ENCODE assay signal across 19 cellular contexts in genomic region chr7:149430197-149430596, GRCh38. TPM values are rescaled to one million over a fixed set of nuclear protein-coding genes. Genes with fewer than 3 reads are reported as not detected.
DNase-seq lines count a peak whose midpoint lies in the region; ATAC-seq, FAIRE-seq and TF ChIP-seq lines count a peak whose summit lies in the region.
"Had no signal": no experiment of that assay in that cellular context is flagged by ENCODE, and none has a peak within 500 bp of the region (broad histone marks: within the 10 kb centered on the region; RNA-seq: fewer than 3 reads in every experiment).

No MANE protein-coding gene starts in this region.

- TF ChIP-seq CTCF in OCI-LY3 (IDR thresholded peaks at IDR 0.05; ENCODE audit: low read depth, low read length) (no peak), GM12878 (IDR thresholded peaks at IDR 0.05 in 2 of 3, conservative IDR thresholded peaks at IDR 0.05 in 1 of 3; ENCODE audit: control insufficient read depth in 2 of 3, extremely low read depth in 1 of 3, insufficient read depth in 1 of 3, low read depth in 3 of 3, low read length in 3 of 3) (no peak), dorsolateral prefrontal cortex (IDR thresholded peaks at IDR 0.05 in 54 of 56, conservative IDR thresholded peaks at IDR 0.05 in 2 of 56; ENCODE audit: low read depth in 1 of 56, partially characterized antibody in 56 of 56) (no peak)

- H3K4me1 ChIP-seq in OCI-LY3 (ENCODE audit: low read length): peaks cover 14% of the 10 kb centered on the region
- H3K4me1 ChIP-seq in GM12878 (ENCODE audit: control insufficient read depth, insufficient read depth, low read length): no peaks in the 10 kb centered on the region
- H3K4me1 ChIP-seq: Peyer's patch had no signal

- no peak for TF ChIP-seq EP300 in GM12878 (IDR thresholded peaks at IDR 0.05; ENCODE audit: borderline replicate concordance in 1 of 2, control insufficient read depth in 1 of 2, low read depth in 2 of 2, low read length in 2 of 2)

- peaks cover 48% of the 10 kb centered on the region for H3K36me3 Mint-ChIP-seq in activated CD4-positive, alpha-beta T cell treated with anti-CD3 and anti-CD28 coated beads, Interleukin-2, amount 10 ng/mL, durations not matched to agents 7 days and 5 days (ENCODE audit: low read depth)
- H3K36me3 Mint-ChIP-seq in activated CD4-positive, alpha-beta T cell treated with anti-CD3 and anti-CD28 coated beads for 36 hours (ENCODE audit: low read depth): peaks cover 48% of the 10 kb centered on the region

- H4K20me1 ChIP-seq in OCI-LY3 (ENCODE audit: insufficient read depth, low read length): no peaks in the 10 kb centered on the region
- H4K20me1 ChIP-seq in GM12878 (ENCODE audit: control insufficient read depth, insufficient read depth): no peaks in the 10 kb centered on the region

- intact Hi-C loops in activated CD4-positive, alpha-beta T cell treated with anti-CD3 and anti-CD28 coated beads for 36 hours (cut with DNase I, micrococcal nuclease): no loop called here
- intact Hi-C loops in GM12878 (cut with micrococcal nuclease; ENCODE audit: unreplicated experiment) (no loop called here), dorsolateral prefrontal cortex (cut with DNase I) (no loop called here)

- no peak overlapping the region; the same call in 1 of the 2 replicates for H3K9ac ChIP-seq in OCI-LY3 (ENCODE audit: low read length)
- H3K9ac ChIP-seq in GM12878 (ENCODE audit: control insufficient read depth, insufficient read depth, low read length): no peak overlapping the region

- H3K79me2 ChIP-seq in OCI-LY3 (ENCODE audit: low read length) (peaks cover 4% of the 10 kb centered on the region; the same call in 1 of the 2 replicates), GM12878 (ENCODE audit: control insufficient read depth, insufficient read depth, low read length) (no peaks in the 10 kb centered on the region)

- TF ChIP-seq POLR2A in GM12878 (IDR thresholded peaks at IDR 0.05; ENCODE audit: low read depth, low read length): no peak

- peaks cover 29% of the 10 kb centered on the region for H3K36me3 ChIP-seq in OCI-LY3 (replicated peaks; ENCODE audit: low read depth, low read length)
- peaks cover 10 to 12% of the 10 kb centered on the region in 2 experiments; a peak in 3 of 4 replicates for H3K36me3 ChIP-seq in GM12878 (ENCODE audit: control insufficient read depth in 2 of 2, insufficient read depth in 2 of 2, low read length in 1 of 2)
- H3K36me3 ChIP-seq: MG63 had no signal

- FAIRE-seq in GM12878 (lab: Jason Lieb, UNC): no peak
- FAIRE-seq: GM12892, H1 had no signal

- WGBS in GM12878 (ENCODE audit: insufficient coverage, insufficient replicate concordance, low lambda C conversion rate, missing lambda C conversion rate): 72% methylated on average over 3 of the region's 3 CpGs

- H3K27ac ChIP-seq in OCI-LY3 (ENCODE audit: low read length) (peak overlapping the region; percentile 67), GM12878 (ENCODE audit: control insufficient read depth, insufficient read depth) (no peak overlapping the region), dorsolateral prefrontal cortex (peak overlapping the region in 15 of 59 donors; percentile 4 to 59 (median 27))
- H3K27ac ChIP-seq: Peyer's patch had no signal

- H2AFZ ChIP-seq in OCI-LY3 (ENCODE audit: low read depth, low read length) (no peak overlapping the region), GM12878 (ENCODE audit: control insufficient read depth, low read depth, low read length) (no peak overlapping the region)

- SMC1A ChIA-PET in GM12878 (lab: Charles Lee; ENCODE audit: uncharacterized antibody, unreplicated experiment): interaction anchor here (0.6 kb wide), 1 partner anchor 369 kb away, joined by 3 read pairs; no protein-coding TSS in a partner anchor

- no peak for TF ChIP-seq RAD21 in GM12878 (IDR thresholded peaks at IDR 0.05; ENCODE audit: insufficient read depth, low read depth, low read length)

- no peaks in the 10 kb centered on the region for H3K27me3 Mint-ChIP-seq in activated CD4-positive, alpha-beta T cell treated with anti-CD3 and anti-CD28 coated beads, Interleukin-2, amount 10 ng/mL, durations not matched to agents 7 days and 5 days
- no peaks in the 10 kb centered on the region for H3K27me3 Mint-ChIP-seq in activated CD4-positive, alpha-beta T cell treated with anti-CD3 and anti-CD28 coated beads for 36 hours

- no peak for DNase-seq in activated CD4-positive, alpha-beta T cell treated with anti-CD3 and anti-CD28 coated beads, Interleukin-2, amount 10 ng/mL, durations not matched to agents 7 days and 5 days
- DNase-seq in activated CD4-positive, alpha-beta T cell treated with anti-CD3 and anti-CD28 coated beads for 36 hours: no peak
- DNase-seq in GM12878 (ENCODE audit: low read depth, low spot score): no peak
- DNase-seq in superior temporal gyrus (ENCODE audit: extremely low spot score): peak; percentile 16
- no peak for DNase-seq in middle frontal gyrus (ENCODE audit: extremely low spot score, low spot score)
- DNase-seq in dorsolateral prefrontal cortex: no peak
- DNase-seq: CD8-positive, alpha-beta T cell; DMS79 treated with DMSO at 0.1 percent for 48 hours; MG63; NCI-H1436; NCI-H2029; NCI-H2171 treated with DMSO at 0.1 percent for 48 hours; NCI-H748 treated with DMSO at 0.1 percent for 48 hours; Peyer's patch had no signal

- in situ Hi-C loops in GM12878 (cut with MboI): no loop called here

- no peak overlapping the region for H3K4me3 Mint-ChIP-seq in activated CD4-positive, alpha-beta T cell treated with anti-CD3 and anti-CD28 coated beads, Interleukin-2, amount 10 ng/mL, durations not matched to agents 7 days and 5 days
- no peak overlapping the region for H3K4me3 Mint-ChIP-seq in activated CD4-positive, alpha-beta T cell treated with anti-CD3 and anti-CD28 coated beads for 36 hours
- H3K4me3 Mint-ChIP-seq: CD8-positive, alpha-beta T cell had no signal

- H3K9me3 Mint-ChIP-seq in activated CD4-positive, alpha-beta T cell treated with anti-CD3 and anti-CD28 coated beads, Interleukin-2, amount 10 ng/mL, durations not matched to agents 7 days and 5 days: no peaks in the 10 kb centered on the region
- H3K9me3 Mint-ChIP-seq in activated CD4-positive, alpha-beta T cell treated with anti-CD3 and anti-CD28 coated beads for 36 hours (ENCODE audit: low read depth): no peaks in the 10 kb centered on the region
- H3K9me3 Mint-ChIP-seq: CD8-positive, alpha-beta T cell had no signal

- peaks cover 11% of the 10 kb centered on the region for H3K4me1 Mint-ChIP-seq in activated CD4-positive, alpha-beta T cell treated with anti-CD3 and anti-CD28 coated beads, Interleukin-2, amount 10 ng/mL, durations not matched to agents 7 days and 5 days
- peaks cover 4% of the 10 kb centered on the region for H3K4me1 Mint-ChIP-seq in activated CD4-positive, alpha-beta T cell treated with anti-CD3 and anti-CD28 coated beads for 36 hours

- H3K4me3 ChIP-seq in OCI-LY3 (ENCODE audit: low read length): no peak overlapping the region
- H3K4me3 ChIP-seq in GM12878: no peak overlapping the region
- no peak overlapping the region for H3K4me3 ChIP-seq in dorsolateral prefrontal cortex
- H3K4me3 ChIP-seq: MG63, Peyer's patch had no signal

- no peaks in the 10 kb centered on the region for H3K9me3 ChIP-seq in OCI-LY3 (ENCODE audit: insufficient read depth, low read length)
- H3K9me3 ChIP-seq in GM12878 (replicated peaks; ENCODE audit: control insufficient read depth, insufficient read depth, low read length): no peaks in the 10 kb centered on the region
- H3K9me3 ChIP-seq: MG63, Peyer's patch had no signal

- ATAC-seq in activated CD4-positive, alpha-beta T cell treated with anti-CD3 and anti-CD28 coated beads for 36 hours: no peak
- ATAC-seq in GM12878 (no peak), GM19397 (IDR thresholded peaks at IDR 0.05; ENCODE audit: unreplicated experiment) (no peak)
- ATAC-seq: CD8-positive, alpha-beta T cell; Right ventricle myocardium inferior had no signal

- H3K4me2 ChIP-seq in OCI-LY3 (ENCODE audit: low read length): peak overlapping the region; percentile 49
- H3K4me2 ChIP-seq in GM12878 (ENCODE audit: control insufficient read depth, insufficient read depth): no peak overlapping the region

- CTCF ChIA-PET in activated CD4-positive, alpha-beta T cell treated with anti-CD3 and anti-CD28 coated beads, Interleukin-2, amount 10 ng/mL, durations not matched to agents 7 days and 5 days (lab: Charles Lee): interaction anchor here (0.8 to 2.4 kb wide), 3 partner anchors 8 to 195 kb away, joined by 3 to 10 read pairs (median 4); no protein-coding TSS in a partner anchor
- CTCF ChIA-PET in activated CD4-positive, alpha-beta T cell treated with anti-CD3 and anti-CD28 coated beads for 36 hours (lab: Charles Lee): interaction anchor here (0.6 to 1.2 kb wide), 5 partner anchors 11 to 364 kb away, joined by 3 to 4 read pairs (median 3); no protein-coding TSS in a partner anchor
- CTCF ChIA-PET in GM12878 (lab: Yijun Ruan, JAX): interaction anchor here (1.0 to 1.6 kb wide), 3 partner anchors 9 to 169 kb away, joined by 3 to 5 read pairs (median 4); no protein-coding TSS in a partner anchor

- H3K27me3 ChIP-seq in OCI-LY3 (ENCODE audit: low read depth, low read length) (no peaks in the 10 kb centered on the region), GM12878 (replicated peaks in 1 of 2; ENCODE audit: control insufficient read depth in 2 of 2, insufficient read depth in 2 of 2, low read length in 1 of 2) (no peaks in the 10 kb centered on the region), dorsolateral prefrontal cortex (no peaks in the 10 kb centered on the region)
- H3K27me3 ChIP-seq: MG63, Peyer's patch had no signal

- BruUV-seq in GM12878 (replicated peaks; lab: Mats Ljungman, UMichigan): no TSS peak

- POLR2A ChIA-PET in activated CD4-positive, alpha-beta T cell treated with anti-CD3 and anti-CD28 coated beads, Interleukin-2, amount 10 ng/mL, durations not matched to agents 7 days and 5 days (lab: Charles Lee): no interaction called here
- POLR2A ChIA-PET in activated CD4-positive, alpha-beta T cell treated with anti-CD3 and anti-CD28 coated beads for 36 hours (lab: Charles Lee): interaction anchor here (1.6 kb wide), 1 partner anchor 30 kb away, joined by 3 read pairs; the partner anchor contains the start of gene ZNF777
- POLR2A ChIA-PET in GM12878 (lab: Charles Lee): interaction anchor here (0.6 kb wide), 1 partner anchor 12 kb away, joined by 5 read pairs; no protein-coding TSS in a partner anchor

- H3K27ac Mint-ChIP-seq in activated CD4-positive, alpha-beta T cell treated with anti-CD3 and anti-CD28 coated beads, Interleukin-2, amount 10 ng/mL, durations not matched to agents 7 days and 5 days: peak overlapping the region; percentile 56
- H3K27ac Mint-ChIP-seq in activated CD4-positive, alpha-beta T cell treated with anti-CD3 and anti-CD28 coated beads for 36 hours: no peak overlapping the region
- H3K27ac Mint-ChIP-seq: CD8-positive, alpha-beta T cell had no signal

- RAD21 ChIA-PET in GM12878 (lab: Charles Lee; ENCODE audit: unreplicated experiment): interaction anchor here (0.8 to 1.4 kb wide), 2 partner anchors 145 to 169 kb away, joined by 3 read pairs; no protein-coding TSS in a partner anchor

RNA-seq across cellular contexts. Expression of gene ZNF777, which starts 30.7 kb away (rescaled TPM):
- total RNA-seq in activated CD4-positive, alpha-beta T cell treated with anti-CD3 and anti-CD28 coated beads, Interleukin-2, amount 10 ng/mL, durations not matched to agents 7 days and 5 days: 10 to 100 TPM; 14.9 to 15.1 TPM
- total RNA-seq in activated CD4-positive, alpha-beta T cell treated with anti-CD3 and anti-CD28 coated beads for 36 hours: 10 to 100 TPM; 13.3 to 16.4 TPM
- 4.1 and 5.4 TPM in 2 replicates for total RNA-seq in GM12878 (2013; cell fraction: nucleolus; rRNA removed)
- total RNA-seq in GM12878 (2014; rRNA removed) (5.3 and 7.3 TPM in 2 replicates), GM12878 (2014; rRNA removed; fragmentation: Illumina TruSeq; extraction: Trizol) (3.7 and 4.3 TPM in 2 replicates), GM12878 (2021) (13.9 and 16.0 TPM in 2 replicates), dorsolateral prefrontal cortex (10 to 100 TPM in 119 of 120 experiments, 1 to 10 TPM in 1; 9.8 to 20.4 (median 15.0) TPM)
- polyA plus RNA-seq in GM12878 (2011; ENCODE audit: low read depth): 2.7 TPM
- polyA plus RNA-seq in GM12878 (2011; rRNA removed) (1.2 and 3.1 TPM in 2 replicates), GM12878 (2014; fragmentation: Illumina TruSeq; extraction: Trizol) (2.9 and 6.2 TPM in 2 replicates), GM12878 (2014; fragmentation: Nextera tagmentation; extraction: Ambion mirVana) (under 1 TPM; 0.03 to 0.13 TPM), GM12878 (2014; rRNA removed) (10.2 and 10.3 TPM in 2 replicates), GM12878 (2016; fragmentation: Nextera tagmentation; extraction: Ambion mirVana) (1 to 10 TPM in 1 of 2 experiments, under 1 TPM in 1; 0.24 to 2.4 TPM)
- polyA plus RNA-seq in GM12878 (2011; cell fraction: cytosol; rRNA removed): 4.1 and 5.7 TPM in 2 replicates
- polyA plus RNA-seq in GM12878 (2011; cell fraction: nucleus; rRNA removed): 3.1 and 4.1 TPM in 2 replicates
- polyA plus RNA-seq in GM12878 (2012): 7.0 and 7.8 TPM in 2 replicates
- polyA minus RNA-seq in GM12878 (2011; rRNA and poly(A)+ RNA removed): 2.8 and 7.4 TPM in 2 replicates
- polyA minus RNA-seq in GM12878 (2011; cell fraction: cytosol; rRNA and poly(A)+ RNA removed): 2.5 and 3.3 TPM in 2 replicates
- 1.5 and 3.7 TPM in 2 replicates for polyA minus RNA-seq in GM12878 (2011; cell fraction: nucleus; rRNA and poly(A)+ RNA removed)
